25 cellular contexts compared by ENCODE assay signal in the genomic region with DNA sequence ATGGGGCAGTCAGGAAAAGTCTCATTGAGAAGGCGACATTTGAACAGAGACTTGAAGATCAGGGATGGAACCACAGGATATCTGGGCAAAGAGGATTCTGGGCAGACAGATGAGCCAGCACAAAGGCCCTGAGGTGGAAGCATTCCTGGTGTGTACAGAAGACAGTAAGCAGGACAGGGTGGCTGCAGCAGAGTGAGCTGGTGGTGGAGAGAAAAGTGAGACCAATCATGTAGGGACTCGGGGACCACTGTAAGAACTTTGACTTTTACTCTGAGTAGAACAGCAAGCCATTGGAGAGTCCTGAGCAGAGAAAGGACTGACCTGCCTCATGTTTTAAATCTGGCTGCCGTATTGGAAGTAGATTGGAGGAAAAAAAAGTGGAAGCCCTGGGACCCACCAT. TPM values are rescaled to one million over a fixed set of nuclear protein-coding genes. Genes with fewer than 3 reads are reported as not detected.
A peak's percentile ranks its signal among the peaks of the same experiment; 100 is the strongest.
DNase-seq lines count a peak whose midpoint lies in the region; ATAC-seq, FAIRE-seq and TF ChIP-seq lines count a peak whose summit lies in the region.
"Had no signal": no experiment of that assay in that cellular context is flagged by ENCODE, and none has a peak within 500 bp of the region (broad histone marks: within the 10 kb centered on the region; RNA-seq: fewer than 3 reads in every experiment).

No MANE protein-coding gene starts in this region.

- TF ChIP-seq EP300 in HepG2 (IDR thresholded peaks at IDR 0.05; ENCODE audit: low read depth in 2 of 2, low read length in 2 of 2) (no peak), HepG2 (CRISPR knock-in tag; IDR thresholded peaks at IDR 0.05; ENCODE audit: borderline replicate concordance) (no peak), transverse colon (IDR thresholded peaks at IDR 0.05; ENCODE audit: low read depth) (no peak)

- BruUV-seq in HepG2 (replicated peaks; lab: Mats Ljungman, UMichigan) (no TSS peak), IMR-90 (replicated peaks; lab: Mats Ljungman, UMichigan) (no TSS peak)

- H2BK5ac ChIP-seq in IMR-90 (ENCODE audit: low read depth, low read length, poor library complexity, severe bottlenecking): no peak overlapping the region

- no peak overlapping the region for H3K23ac ChIP-seq in IMR-90 (ENCODE audit: low read depth, low read length)

- no peak overlapping the region for H3K18ac ChIP-seq in IMR-90 (ENCODE audit: low read depth, low read length)

- H3K4ac ChIP-seq in IMR-90 (ENCODE audit: low read depth, low read length): peak overlapping the region; percentile 45

- no peak overlapping the region for H4K8ac ChIP-seq in IMR-90 (ENCODE audit: low read depth in 2 of 2, low read length in 2 of 2)

- ATAC-seq in HepG2 (peak; percentile 56), right lobe of liver (no peak), IMR-90 (ENCODE audit: low read depth) (no peak)
- ATAC-seq: HCT116 had no signal

- TF ChIP-seq RAD21 in HepG2 (CRISPR knock-in tag; IDR thresholded peaks at IDR 0.05) (no peak), IMR-90 (IDR thresholded peaks at IDR 0.05; ENCODE audit: low read length) (no peak)

- peak overlapping the region; percentile 64 for H2BK20ac ChIP-seq in IMR-90 (ENCODE audit: low read depth, low read length)

- in situ Hi-C loops in HepG2 (cut with HindIII; ENCODE audit: extremely low pct_ligation_motif_present, low pct_unique_long_range_greater_than_20kb): loop anchor here (25.0 kb wide), 1 partner anchor 467 kb away; no protein-coding TSS in a partner anchor
- in situ Hi-C loops in IMR-90 (cut with MboI; ENCODE audit: low sequenced_read_pairs): loop anchor here (25.0 kb wide), 1 partner anchor 467 kb away; no protein-coding TSS in a partner anchor
- in situ Hi-C loops in transverse colon (cut with MboI; ENCODE audit: low pct_ligation_motif_present in 1 of 4, low pct_unique_long_range_greater_than_20kb in 1 of 4, low sequenced_read_pairs in 3 of 4): loop anchor here in 3 of 4 donors (25.0 kb wide), 2 partner anchors 167 to 467 kb away; no protein-coding TSS in a partner anchor

- peak overlapping the region; percentile 68; the same call in 1 of the 2 replicates for H2AK5ac ChIP-seq in IMR-90 (ENCODE audit: low read depth, low read length)

- H3K14ac ChIP-seq in IMR-90 (replicated peaks; ENCODE audit: low read depth, low read length): no peak overlapping the region

- H3K9me1 ChIP-seq in IMR-90 (ENCODE audit: insufficient read depth, low read length): peaks cover 8% of the 10 kb centered on the region; the same call in 1 of the 2 replicates

- dilution Hi-C loops in IMR-90 (cut with HindIII; ENCODE audit: low sequenced_read_pairs, unreplicated experiment): no loop called here

- no peaks in the 10 kb centered on the region for H3K9me3 ChIP-seq in HepG2 (ENCODE audit: low read length)
- no peaks in the 10 kb centered on the region for H3K9me3 ChIP-seq in right lobe of liver
- H3K9me3 ChIP-seq in IMR-90 (ENCODE audit: control insufficient read depth, insufficient read depth, low read length): no peaks in the 10 kb centered on the region; the same call in 1 of the 2 replicates
- no peaks in the 10 kb centered on the region for H3K9me3 ChIP-seq in hepatocyte (ENCODE audit: low read depth)
- H3K9me3 ChIP-seq in transverse colon: no peaks in the 10 kb centered on the region
- H3K9me3 ChIP-seq: BE2C had no signal

- H3K9ac ChIP-seq in HepG2 (ENCODE audit: insufficient read depth, low read depth, low read length) (no peak overlapping the region), IMR-90 (ENCODE audit: low read depth, low read length) (no peak overlapping the region)
- H3K9ac ChIP-seq: BLaER1 treated with 17β-estradiol and CSF1 and Interleukin-3, amounts not matched to agents 10 nM and 100 nM; GM23248 had no signal

- H3K4me1 ChIP-seq in HepG2 (ENCODE audit: insufficient read depth, low read length) (0 out of 2 replicates have a peak, but pooled peaks cover 2% of the 10 kb centered on the region), right lobe of liver (no peaks in the 10 kb centered on the region), IMR-90 (ENCODE audit: control insufficient read depth, insufficient read depth, low read length) (peaks cover 3% of the 10 kb centered on the region; the same call in 1 of the 2 replicates), hepatocyte (ENCODE audit: insufficient read depth) (no peaks in the 10 kb centered on the region), transverse colon (no peaks in the 10 kb centered on the region)
- H3K4me1 ChIP-seq: BE2C; BLaER1 treated with 17β-estradiol and CSF1 and Interleukin-3, amounts not matched to agents 10 nM and 100 nM had no signal

- H3K4me3 ChIP-seq in HepG2 (replicated peaks in 1 of 3; ENCODE audit: insufficient read depth in 1 of 3, low read depth in 2 of 3, low read length in 3 of 3) (no peak overlapping the region), right lobe of liver (no peak overlapping the region), IMR-90 (ENCODE audit: insufficient read depth, low read depth, low read length) (no peak overlapping the region), hepatocyte (no peak overlapping the region), transverse colon (no peak overlapping the region)
- H3K4me3 ChIP-seq: BLaER1 treated with 17β-estradiol and CSF1 and Interleukin-3, amounts not matched to agents 10 nM and 100 nM; GM23248 had no signal

- H3K36me3 ChIP-seq in HepG2 (replicated peaks in 1 of 2; ENCODE audit: control insufficient read depth in 1 of 2, insufficient read depth in 2 of 2, low read length in 2 of 2) (no peaks in the 10 kb centered on the region), right lobe of liver (no peaks in the 10 kb centered on the region), IMR-90 (ENCODE audit: control insufficient read depth, insufficient read depth, low read length) (no peaks in the 10 kb centered on the region), hepatocyte (replicated peaks; ENCODE audit: insufficient read depth, low read depth) (no peaks in the 10 kb centered on the region), transverse colon (no peaks in the 10 kb centered on the region)
- H3K36me3 ChIP-seq: BE2C; BLaER1 treated with 17β-estradiol and CSF1 and Interleukin-3, amounts not matched to agents 10 nM and 100 nM had no signal

- H4K20me1 ChIP-seq in HepG2 (ENCODE audit: insufficient read depth, low read length) (no peaks in the 10 kb centered on the region), IMR-90 (ENCODE audit: insufficient read depth, low read length) (no peaks in the 10 kb centered on the region), hepatocyte (ENCODE audit: insufficient read depth, poor library complexity, severe bottlenecking) (no peaks in the 10 kb centered on the region)
- H4K20me1 ChIP-seq: BLaER1 treated with 17β-estradiol and CSF1 and Interleukin-3, amounts not matched to agents 10 nM and 100 nM had no signal

- H2AK9ac ChIP-seq in IMR-90 (replicated peaks; ENCODE audit: low read depth, low read length, poor library complexity): no peak overlapping the region

- H2BK15ac ChIP-seq in IMR-90 (ENCODE audit: low read depth, low read length): peak overlapping the region; percentile 54; the same call in 1 of the 3 replicates

- H3K27me3 ChIP-seq in HepG2 (ENCODE audit: control insufficient read depth in 1 of 2, insufficient read depth in 2 of 2, low read length in 2 of 2) (peaks cover 3 to 4% of the 10 kb centered on the region in 2 experiments; a peak in 2 of 5 replicates), right lobe of liver (no peaks in the 10 kb centered on the region), IMR-90 (ENCODE audit: control insufficient read depth, insufficient read depth, low read length) (no peaks in the 10 kb centered on the region), hepatocyte (no peaks in the 10 kb centered on the region), transverse colon (no peaks in the 10 kb centered on the region)
- H3K27me3 ChIP-seq: BE2C; BLaER1 treated with 17β-estradiol and CSF1 and Interleukin-3, amounts not matched to agents 10 nM and 100 nM had no signal

- POLR2A ChIA-PET in HepG2 (lab: Yijun Ruan, JAX) (no interaction called here), IMR-90 (lab: Charles Lee; ENCODE audit: unreplicated experiment) (no interaction called here)

- peak overlapping the region; percentile 63 for H2BK120ac ChIP-seq in IMR-90 (ENCODE audit: low read depth, low read length)

- no peaks in the 10 kb centered on the region for H3K9me2 ChIP-seq in hepatocyte (replicated peaks; ENCODE audit: insufficient read depth)

- H3K27ac ChIP-seq in HepG2 (ENCODE audit: extremely low read length, insufficient read depth, low read length) (no peak overlapping the region), right lobe of liver (no peak overlapping the region), IMR-90 (ENCODE audit: insufficient read depth, low read length) (no peak overlapping the region), hepatocyte (peak overlapping the region; percentile 45), transverse colon (no peak overlapping the region)
- H3K27ac ChIP-seq: 22Rv1; BLaER1 treated with 17β-estradiol and CSF1 and Interleukin-3, amounts not matched to agents 10 nM and 100 nM; GM23248 had no signal

- intact Hi-C loops in HepG2 (cut with micrococcal nuclease; ENCODE audit: unreplicated experiment): no loop called here
- intact Hi-C loops in right lobe of liver (cut with DNase I): no loop called here
- intact Hi-C loops in IMR-90 (cut with micrococcal nuclease): no loop called here
- intact Hi-C loops in transverse colon (cut with DNase I; ENCODE audit: low total_unique reads): no loop called here

- TF ChIP-seq CTCF in HepG2 (CRISPR knock-in tag; IDR thresholded peaks at IDR 0.05) (no peak), right lobe of liver (IDR thresholded peaks at IDR 0.05) (no peak), IMR-90 (conservative IDR thresholded peaks at IDR 0.05; ENCODE audit: low read depth, low read length) (no peak), hepatocyte (IDR thresholded peaks at IDR 0.05; ENCODE audit: poor library complexity) (no peak), transverse colon (IDR thresholded peaks at IDR 0.05) (no peak)

- 47% methylated on average over 3 of the region's 3 CpGs for WGBS in HepG2 (ENCODE audit: low lambda C conversion rate)
- WGBS in right lobe of liver (ENCODE audit: insufficient coverage, low coverage, low lambda C conversion rate, missing lambda C conversion rate): 85% methylated on average over 3 of the region's 3 CpGs
- WGBS in IMR-90 (ENCODE audit: extremely low coverage in 2 of 2, insufficient read length in 1 of 2), 2 experiments: 100% methylated on average over 2 of the region's 3 CpGs; no CpG with 5 or more reads in 1 of the 2 experiments
- 89% methylated on average over 3 of the region's 3 CpGs for WGBS in hepatocyte (ENCODE audit: low lambda C conversion rate, missing lambda C conversion rate)
- 81 to 83% methylated on average over 2 to 3 of the region's 3 CpGs for WGBS in transverse colon (ENCODE audit: low coverage in 1 of 2), 2 donors

- no peak overlapping the region for H4K5ac ChIP-seq in IMR-90 (ENCODE audit: low read depth, low read length)

- H3K79me2 ChIP-seq in HepG2 (ENCODE audit: insufficient read depth, low read length) (no peaks in the 10 kb centered on the region), hepatocyte (no peaks in the 10 kb centered on the region)

- FAIRE-seq in HepG2 (lab: Jason Lieb, UNC): no peak
- FAIRE-seq in GM12892 (lab: Jason Lieb, UNC): no peak
- FAIRE-seq: A204.1, GM12891, GM19239, H1 had no signal

- CTCF ChIA-PET in HepG2 (lab: Yijun Ruan, JAX; ENCODE audit: low intra/inter-chr PET ratio, low total read pairs) (no interaction called here), IMR-90 (lab: Yijun Ruan, JAX) (no interaction called here)

- no peaks in the 10 kb centered on the region for H3K79me1 ChIP-seq in IMR-90 (ENCODE audit: low read depth in 1 of 2, low read length in 2 of 2)

- no peak overlapping the region for H3K56ac ChIP-seq in IMR-90 (ENCODE audit: extremely low read depth, insufficient read depth, low read length)

- no peak overlapping the region for H2AFZ ChIP-seq in HepG2 (ENCODE audit: low read length)
- peak overlapping the region; percentile 18 for H2AFZ ChIP-seq in IMR-90 (replicated peaks; ENCODE audit: low read length, poor library complexity)
- no peak overlapping the region for H2AFZ ChIP-seq in hepatocyte
- H2AFZ ChIP-seq: GM23248 had no signal

- TF ChIP-seq POLR2A in HepG2 (IDR thresholded peaks at IDR 0.05; ENCODE audit: insufficient read depth in 1 of 2, low read depth in 2 of 2, low read length in 2 of 2) (no peak), right lobe of liver (IDR thresholded peaks at IDR 0.05) (no peak), IMR-90 (IDR thresholded peaks at IDR 0.05; ENCODE audit: low read depth, low read length) (no peak), GM12892 (IDR thresholded peaks at IDR 0.05; ENCODE audit: low read depth, low read length) (no peak), transverse colon (IDR thresholded peaks at IDR 0.05) (no peak)

- DNase-seq in HepG2 (ENCODE audit: low spot score): no peak
- DNase-seq in right lobe of liver: no peak
- DNase-seq in IMR-90: no peak
- no peak for DNase-seq in hepatocyte (ENCODE audit: low spot score)
- DNase-seq in GM19238 (ENCODE audit: insufficient read length, low spot score): no peak
- no peak for DNase-seq in GM12892 (ENCODE audit: insufficient read length)
- DNase-seq in transverse colon: no peak
- DNase-seq: ACHN; AML-193; BE2C; Calu3; CD4-positive, alpha-beta T cell; COR-L47; DMS53; DMS79 treated with DMSO at 0.1 percent for 48 hours; GF-D8; GM23248; H9 had no signal

- H3K4me2 ChIP-seq in HepG2 (ENCODE audit: low read depth, low read length) (0 out of 2 replicates have a peak overlapping the region, but pooled peaks have one; percentile 5), IMR-90 (ENCODE audit: low read depth, low read length) (no peak overlapping the region), hepatocyte (peak overlapping the region; percentile 5)
- H3K4me2 ChIP-seq: BLaER1 treated with 17β-estradiol and CSF1 and Interleukin-3, amounts not matched to agents 10 nM and 100 nM had no signal

- H4K91ac ChIP-seq in IMR-90 (ENCODE audit: insufficient read depth, low read depth, low read length): no peak overlapping the region; the same call in 1 of the 2 replicates

RNA-seq across cellular contexts. Expression of a gene that starts 29.9 kb away (rescaled TPM):
- total RNA-seq in HepG2 (2016; rRNA removed; fragmentation: Illumina TruSeq; extraction: Trizol) (32.2 and 33.7 TPM in 2 replicates), right lobe of liver (10 to 100 TPM; 32.8 to 46.1 (median 39.6) TPM), IMR-90 (2012; rRNA removed) (20.6 and 45.8 TPM in 2 replicates), hepatocyte (42.2 and 48.8 TPM in 2 replicates), transverse colon (100 to 1,000 TPM; 136 to 198 (median 167) TPM)
- total RNA-seq in HepG2 (2016; cell fraction: cytosol; rRNA removed; fragmentation: Illumina TruSeq; extraction: Trizol; ENCODE audit: low read depth): 27.4 and 28.7 TPM in 2 replicates
- 27.5 and 33.1 TPM in 2 replicates for total RNA-seq in HepG2 (2016; cell fraction: insoluble cytoplasmic fraction; rRNA removed; fragmentation: Illumina TruSeq; extraction: Trizol)
- 39.7 and 47.6 TPM in 2 replicates for total RNA-seq in HepG2 (2016; cell fraction: membrane; rRNA removed; fragmentation: Illumina TruSeq; extraction: Trizol)
- total RNA-seq in HepG2 (2016; cell fraction: nucleus; rRNA removed; fragmentation: Illumina TruSeq; extraction: Trizol): 42.0 and 44.0 TPM in 2 replicates
- polyA plus RNA-seq in HepG2 (2011; rRNA removed) (9.9 and 13.5 TPM in 2 replicates), IMR-90 (2012; rRNA removed) (27.6 and 31.0 TPM in 2 replicates), hepatocyte (29.0 and 38.0 TPM in 2 replicates)
- 7.4 and 9.3 TPM in 2 replicates for polyA plus RNA-seq in HepG2 (2011; cell fraction: cytosol; rRNA removed)
- polyA plus RNA-seq in HepG2 (2011; cell fraction: nucleus; rRNA removed): 9.5 and 9.8 TPM in 2 replicates
- polyA plus RNA-seq in HepG2 (2012): 18.5 and 20.9 TPM in 2 replicates
- 22.9 and 27.7 TPM in 2 replicates for polyA plus RNA-seq in HepG2 (2016; cell fraction: cytosol; fragmentation: Illumina TruSeq; extraction: Trizol; ENCODE audit: low read depth)
- polyA plus RNA-seq in HepG2 (2016; cell fraction: insoluble cytoplasmic fraction; fragmentation: Illumina TruSeq; extraction: Trizol; ENCODE audit: low read depth): 32.7 and 34.9 TPM in 2 replicates
- polyA plus RNA-seq in HepG2 (2016; cell fraction: membrane; fragmentation: Illumina TruSeq; extraction: Trizol; ENCODE audit: low read depth): 31.3 and 34.7 TPM in 2 replicates
- 35.0 and 37.3 TPM in 2 replicates for polyA plus RNA-seq in HepG2 (2016; cell fraction: nucleus; fragmentation: Illumina TruSeq; extraction: Trizol; ENCODE audit: insufficient read depth, low read depth)
- 10.3 and 20.6 TPM in 2 replicates for polyA minus RNA-seq in HepG2 (2011; rRNA and poly(A)+ RNA removed; ENCODE audit: low replicate concordance)
- polyA minus RNA-seq in HepG2 (2011; cell fraction: cytosol; rRNA and poly(A)+ RNA removed): 10.3 and 12.0 TPM in 2 replicates
- 69.1 and 70.6 TPM in 2 replicates for polyA minus RNA-seq in HepG2 (2011; cell fraction: nucleus; rRNA and poly(A)+ RNA removed)
- 6.4 and 9.3 TPM in 2 replicates for polyA plus RNA-seq in IMR-90 (2012; cell fraction: cytosol; rRNA removed)
- polyA plus RNA-seq in IMR-90 (2012; cell fraction: nucleus; rRNA removed; ENCODE audit: low replicate concordance): 8.9 and 43.4 TPM in 2 replicates
- 26.4 TPM for polyA plus RNA-seq in GM12892 (2012; ENCODE audit: missing spikeins)

RNA-seq across cellular contexts. Expression of a gene that starts 38.8 kb away (rescaled TPM):
- 92.1 and 136 TPM in 2 replicates for total RNA-seq in HepG2 (2016; rRNA removed; fragmentation: Illumina TruSeq; extraction: Trizol)
- 30.4 and 34.1 TPM in 2 replicates for total RNA-seq in HepG2 (2016; cell fraction: cytosol; rRNA removed; fragmentation: Illumina TruSeq; extraction: Trizol; ENCODE audit: low read depth)
- total RNA-seq in HepG2 (2016; cell fraction: insoluble cytoplasmic fraction; rRNA removed; fragmentation: Illumina TruSeq; extraction: Trizol): 91.2 and 133 TPM in 2 replicates
- 66.7 and 85.3 TPM in 2 replicates for total RNA-seq in HepG2 (2016; cell fraction: membrane; rRNA removed; fragmentation: Illumina TruSeq; extraction: Trizol)
- total RNA-seq in HepG2 (2016; cell fraction: nucleus; rRNA removed; fragmentation: Illumina TruSeq; extraction: Trizol): 121 and 139 TPM in 2 replicates
- polyA plus RNA-seq in HepG2 (2011; rRNA removed): 18.4 and 25.7 TPM in 2 replicates
- polyA plus RNA-seq in HepG2 (2011; cell fraction: cytosol; rRNA removed): 8.0 and 12.9 TPM in 2 replicates
- 15.2 and 17.6 TPM in 2 replicates for polyA plus RNA-seq in HepG2 (2011; cell fraction: nucleus; rRNA removed)
- 39.9 and 55.4 TPM in 2 replicates for polyA plus RNA-seq in HepG2 (2012)
- 2.8 and 3.7 TPM in 2 replicates for polyA plus RNA-seq in HepG2 (2016; cell fraction: cytosol; fragmentation: Illumina TruSeq; extraction: Trizol; ENCODE audit: low read depth)
- polyA plus RNA-seq in HepG2 (2016; cell fraction: insoluble cytoplasmic fraction; fragmentation: Illumina TruSeq; extraction: Trizol; ENCODE audit: low read depth): 83.2 and 88.8 TPM in 2 replicates
- 12.0 and 14.4 TPM in 2 replicates for polyA plus RNA-seq in HepG2 (2016; cell fraction: membrane; fragmentation: Illumina TruSeq; extraction: Trizol; ENCODE audit: low read depth)
- 110 and 121 TPM in 2 replicates for polyA plus RNA-seq in HepG2 (2016; cell fraction: nucleus; fragmentation: Illumina TruSeq; extraction: Trizol; ENCODE audit: insufficient read depth, low read depth)
- polyA minus RNA-seq in HepG2 (2011; rRNA and poly(A)+ RNA removed; ENCODE audit: low replicate concordance): 27.8 and 31.8 TPM in 2 replicates
- polyA minus RNA-seq in HepG2 (2011; cell fraction: cytosol; rRNA and poly(A)+ RNA removed): 44.8 and 48.6 TPM in 2 replicates
- 153 and 159 TPM in 2 replicates for polyA minus RNA-seq in HepG2 (2011; cell fraction: nucleus; rRNA and poly(A)+ RNA removed)
- total RNA-seq in right lobe of liver: 10 to 100 TPM; 56.7 to 70.0 (median 62.3) TPM
- 51.1 and 70.0 TPM in 2 replicates for total RNA-seq in IMR-90 (2012; rRNA removed)
- polyA plus RNA-seq in IMR-90 (2012; rRNA removed): 14.4 and 16.9 TPM in 2 replicates
- polyA plus RNA-seq in IMR-90 (2012; cell fraction: cytosol; rRNA removed): 3.6 and 3.9 TPM in 2 replicates
- polyA plus RNA-seq in IMR-90 (2012; cell fraction: nucleus; rRNA removed; ENCODE audit: low replicate concordance): 3.3 and 7.7 TPM in 2 replicates
- 77.9 and 82.7 TPM in 2 replicates for total RNA-seq in hepatocyte
- 52.8 and 68.8 TPM in 2 replicates for polyA plus RNA-seq in hepatocyte
- polyA plus RNA-seq in GM12892 (2012; ENCODE audit: missing spikeins): 26.1 TPM
- 100 to 1,000 TPM in 3 of 4 donors, 10 to 100 TPM in 1; 93.1 to 123 (median 108) TPM for total RNA-seq in transverse colon
